Comparison of ENCODE assay signal across 8 cellular contexts in genomic region chr10:79249156-79250121, GRCh38.
DNase-seq lines count a peak whose midpoint lies in the region; ATAC-seq and TF ChIP-seq lines count a peak whose summit lies in the region.

No MANE protein-coding gene starts in this region.

- CTCF ChIA-PET in CD8-positive, alpha-beta memory T cell (lab: Charles Lee): interaction anchor here (0.7 to 1.6 kb wide), 5 partner anchors 10 to 218 kb away, joined by 3 to 7 read pairs (median 3); no protein-coding TSS in a partner anchor

- no CpG with 5 or more reads among the region's 20 CpGs for WGBS in gastroesophageal sphincter (ENCODE audit: low coverage in 1 of 2), 2 donors

- H3K4me3 ChIP-seq in CD8-positive, alpha-beta memory T cell (ENCODE audit: low read length): no peak overlapping the region
- H3K4me3 ChIP-seq in gastroesophageal sphincter: no peak overlapping the region

- no peaks in the 10 kb centered on the region for H3K9me3 ChIP-seq in CD8-positive, alpha-beta memory T cell (ENCODE audit: low read length)
- no peaks in the 10 kb centered on the region for H3K9me3 ChIP-seq in gastroesophageal sphincter

- TF ChIP-seq CTCF in gastroesophageal sphincter (IDR thresholded peaks at IDR 0.05) (no peak), chondrocyte (IDR thresholded peaks at IDR 0.05) (no peak)

- POLR2A ChIA-PET in CD8-positive, alpha-beta memory T cell (lab: Charles Lee): interaction anchor here (1.1 to 1.5 kb wide), 2 partner anchors 37 to 67 kb away, joined by 3 to 5 read pairs; no protein-coding TSS in a partner anchor

- H3K9me3 Mint-ChIP-seq in CD8-positive, alpha-beta memory T cell: no peaks in the 10 kb centered on the region
- H3K9me3 Mint-ChIP-seq in chondrocyte (ENCODE audit: low read depth): no peaks in the 10 kb centered on the region

- H3K27ac Mint-ChIP-seq in CD8-positive, alpha-beta memory T cell: peak overlapping the region; percentile 54 to 97 (median 76)
- no peak overlapping the region for H3K27ac Mint-ChIP-seq in chondrocyte (ENCODE audit: unreplicated experiment)

- H3K27me3 Mint-ChIP-seq in CD8-positive, alpha-beta memory T cell: no peaks in the 10 kb centered on the region
- no peaks in the 10 kb centered on the region for H3K27me3 Mint-ChIP-seq in chondrocyte (ENCODE audit: low read depth)

- TF ChIP-seq POLR2A in gastroesophageal sphincter (IDR thresholded peaks at IDR 0.05): no peak

- H3K36me3 Mint-ChIP-seq in CD8-positive, alpha-beta memory T cell: no peaks in the 10 kb centered on the region
- no peaks in the 10 kb centered on the region for H3K36me3 Mint-ChIP-seq in chondrocyte (ENCODE audit: low read depth)

- H3K4me1 ChIP-seq in CD8-positive, alpha-beta memory T cell (ENCODE audit: insufficient read depth, low read length): peaks cover 59% of the 10 kb centered on the region
- H3K4me1 ChIP-seq in gastroesophageal sphincter: peaks cover 0 to 99% (median 47%) of the 10 kb centered on the region in 3 donors

- ATAC-seq in GM19397 (IDR thresholded peaks at IDR 0.05; ENCODE audit: unreplicated experiment) (peak; percentile 58), HG03439 (IDR thresholded peaks at IDR 0.05; ENCODE audit: unreplicated experiment) (peak; percentile 56), gastroesophageal sphincter (no peak)

- no peaks in the 10 kb centered on the region for H3K36me3 ChIP-seq in CD8-positive, alpha-beta memory T cell (ENCODE audit: insufficient read depth, low read length)
- peaks cover 0 to 9% of the 10 kb centered on the region in 2 donors for H3K36me3 ChIP-seq in gastroesophageal sphincter

- peak overlapping the region; percentile 19 to 82 (median 65) for H3K4me3 Mint-ChIP-seq in CD8-positive, alpha-beta memory T cell
- no peak overlapping the region for H3K4me3 Mint-ChIP-seq in chondrocyte (ENCODE audit: unreplicated experiment)

- no peak for TF ChIP-seq EP300 in gastroesophageal sphincter (IDR thresholded peaks at IDR 0.05)

- H3K4me1 Mint-ChIP-seq in CD8-positive, alpha-beta memory T cell: peaks cover 56 to 79% (median 56%) of the 10 kb centered on the region in 3 donors
- H3K4me1 Mint-ChIP-seq in chondrocyte (ENCODE audit: low read depth): peaks cover 35% of the 10 kb centered on the region

- no peak for DNase-seq in CD8-positive, alpha-beta memory T cell
- DNase-seq in putamen (ENCODE audit: low spot score) (no peak), GDM1 (lab: John Stamatoyannopoulos, UW) (no peak), chondrocyte (ENCODE audit: low spot score) (no peak)
- no peak for DNase-seq in activated CD4-positive, CD25-positive, alpha-beta regulatory T cell (lab: John Stamatoyannopoulos, UW)

- H3K27me3 ChIP-seq in CD8-positive, alpha-beta memory T cell (ENCODE audit: insufficient read depth, low read length, poor library complexity, severe bottlenecking): no peaks in the 10 kb centered on the region
- H3K27me3 ChIP-seq in gastroesophageal sphincter: no peaks in the 10 kb centered on the region

- no peak overlapping the region for H3K27ac ChIP-seq in CD8-positive, alpha-beta memory T cell (ENCODE audit: low read depth, low read length)
- peak overlapping the region in 3 of 4 donors; percentile 80 to 85 (median 82) for H3K27ac ChIP-seq in gastroesophageal sphincter
